Comparison of ENCODE assay signal across 8 cellular contexts in genomic region chr11:12331239-12331874, GRCh38. TPM values are rescaled to one million over a fixed set of nuclear protein-coding genes. Genes with fewer than 3 reads are reported as not detected.
A peak's percentile ranks its signal among the peaks of the same experiment; 100 is the strongest.
DNase-seq lines count a peak whose midpoint lies in the region; ATAC-seq and TF ChIP-seq lines count a peak whose summit lies in the region.

No MANE protein-coding gene starts in this region.

- H3K27me3 ChIP-seq in heart left ventricle (no peaks in the 10 kb centered on the region), psoas muscle (ENCODE audit: insufficient read depth in 3 of 3, low read length in 2 of 3) (no peaks in the 10 kb centered on the region), uterus (no peaks in the 10 kb centered on the region)

- 12 to 14% (median 13%) methylated on average over 7 of the region's 7 CpGs for WGBS in heart left ventricle, 4 donors
- WGBS in psoas muscle, 3 donors = 12 to 15% (median 14%) methylated on average over 7 of the region's 7 CpGs

- peak overlapping the region in 1 of 12 donors; percentile 73 for H3K27ac ChIP-seq in heart left ventricle
- no peak overlapping the region for H3K27ac ChIP-seq in psoas muscle
- no peak overlapping the region for H3K27ac ChIP-seq in uterus

- peaks cover 0 to 6% (median 0%) of the 10 kb centered on the region in 12 donors for H3K4me1 ChIP-seq in heart left ventricle
- no peaks in the 10 kb centered on the region for H3K4me1 ChIP-seq in psoas muscle
- H3K4me1 ChIP-seq in uterus = no peaks in the 10 kb centered on the region

- CTCF ChIA-PET in GM10248 (lab: Yijun Ruan, JAX) = interaction anchor here (0.6 to 5.4 kb wide), 32 partner anchors 10 to 1005 kb away, joined by 3 to 114 read pairs (median 4); no protein-coding TSS in a partner anchor

- peak; percentile 83 for TF ChIP-seq CTCF in GM10248 (IDR thresholded peaks at IDR 0.05; ENCODE audit: control extremely low read depth, extremely low read depth, low read depth, missing control alignments)
- TF ChIP-seq CTCF in heart left ventricle (IDR thresholded peaks at IDR 0.05) = peak; percentile 61 to 87 (median 79)
- TF ChIP-seq CTCF in psoas muscle (IDR thresholded peaks at IDR 0.05) = peak; percentile 82
- peak; percentile 75 to 91 (median 84) for TF ChIP-seq CTCF in uterus (IDR thresholded peaks at IDR 0.05)

- DNase-seq in GM10248 (ENCODE audit: extremely low spot score) (peak; percentile 47), NCI-H1105 (lab: John Stamatoyannopoulos, UW) (peak; percentile 96), heart left ventricle (peak; percentile 77 to 90 (median 79)), psoas muscle (peak; percentile 79 to 89), uterus (peak; percentile 89 to 92)
- peak; percentile 25 for DNase-seq in activated naive CD8-positive, alpha-beta T cell treated with anti-CD3 and anti-CD28 coated beads, Interleukin-2, amount 50 U/mL, for 16 hours (ENCODE audit: low read depth, low spot score)

- no peaks in the 10 kb centered on the region for H3K36me3 ChIP-seq in heart left ventricle
- no peaks in the 10 kb centered on the region for H3K36me3 ChIP-seq in psoas muscle (ENCODE audit: insufficient read depth in 1 of 2, low read depth in 1 of 2)
- H3K36me3 ChIP-seq in uterus = no peaks in the 10 kb centered on the region

- intact Hi-C loops in heart left ventricle (cut with DNase I) = loop anchor here (1.0 to 10.0 kb wide), 18 partner anchors 45 to 851 kb away; partner anchors contain the start of genes TEAD1 (in 3 of the 10) and PARVA (in 1 of the 10)
- intact Hi-C loops in psoas muscle (cut with DNase I) = loop anchor here (2.0 to 10.0 kb wide), 4 partner anchors 273 to 631 kb away; no protein-coding TSS in a partner anchor
- intact Hi-C loops in uterus (cut with DNase I; ENCODE audit: low total_unique reads) = loop anchor here (5.0 kb wide), 1 partner anchor 561 kb away; no protein-coding TSS in a partner anchor

- H3K4me3 ChIP-seq in heart left ventricle = no peak overlapping the region
- H3K4me3 ChIP-seq in psoas muscle = no peak overlapping the region
- H3K4me3 ChIP-seq in uterus = no peak overlapping the region

- H3K9me3 ChIP-seq in heart left ventricle (peaks cover 0 to 3% (median 0%) of the 10 kb centered on the region in 12 donors), psoas muscle (no peaks in the 10 kb centered on the region), uterus (no peaks in the 10 kb centered on the region)

- POLR2A ChIA-PET in GM10248 (lab: Yijun Ruan, JAX) = no interaction called here

- TF ChIP-seq POLR2A in heart left ventricle (IDR thresholded peaks at IDR 0.05) = no peak
- TF ChIP-seq POLR2A in uterus (IDR thresholded peaks at IDR 0.05) = no peak

- ATAC-seq in SK-N-SH treated with all-trans-retinoic acid at 6 μM for 48 hours (peak; percentile 93), heart left ventricle (peak; percentile 71 to 90 (median 82)), psoas muscle (peak; percentile 80 to 93 (median 84)), GM18517 (IDR thresholded peaks at IDR 0.05; ENCODE audit: unreplicated experiment) (no peak)

TF ChIP-seq in SK-N-SH treated with all-trans-retinoic acid at 6 μM for 48 hours, 23 proteins besides CTCF, POLR2A, EP300 and RAD21:
- TF ChIP-seq ZNF8 (CRISPR knock-in tag; IDR thresholded peaks at IDR 0.05) = no peak
- TF ChIP-seq POU6F1 (CRISPR knock-in tag; IDR thresholded peaks at IDR 0.05; ENCODE audit: borderline replicate concordance, low read depth) = no peak
- TF ChIP-seq ZNF565 (CRISPR knock-in tag; conservative IDR thresholded peaks at IDR 0.05; ENCODE audit: low read depth) = no peak
- no peak for TF ChIP-seq ZC3H10 (CRISPR knock-in tag; IDR thresholded peaks at IDR 0.05)
- no peak for TF ChIP-seq CSDC2 (CRISPR knock-in tag; IDR thresholded peaks at IDR 0.05)
- TF ChIP-seq TOX (CRISPR knock-in tag; IDR thresholded peaks at IDR 0.05; ENCODE audit: borderline replicate concordance) = no peak
- no peak for TF ChIP-seq TCF4 (CRISPR knock-in tag; IDR thresholded peaks at IDR 0.05; ENCODE audit: borderline replicate concordance)
- TF ChIP-seq RARB (CRISPR knock-in tag; IDR thresholded peaks at IDR 0.05) = no peak
- TF ChIP-seq CREB5 (CRISPR knock-in tag; IDR thresholded peaks at IDR 0.05; ENCODE audit: low read depth) = no peak
- no peak for TF ChIP-seq BACH2 (CRISPR knock-in tag; IDR thresholded peaks at IDR 0.05; ENCODE audit: borderline replicate concordance)
- TF ChIP-seq GLIS3 (CRISPR knock-in tag; IDR thresholded peaks at IDR 0.05) = no peak
- TF ChIP-seq CSRNP3 (CRISPR knock-in tag; IDR thresholded peaks at IDR 0.05) = no peak
- no peak for TF ChIP-seq ESRRG (CRISPR knock-in tag; IDR thresholded peaks at IDR 0.05)
- no peak for TF ChIP-seq ZFP3 (CRISPR knock-in tag; IDR thresholded peaks at IDR 0.05)

RNA-seq across cellular contexts. Expression of gene PARVA, which starts 46.0 kb away (rescaled TPM):
- total RNA-seq in heart left ventricle (10 to 100 TPM; 42.1 to 99.2 (median 69.3) TPM), psoas muscle (10 to 100 TPM in 3 of 4 donors, 1 to 10 TPM in 1; 8.3 to 22.7 (median 15.6) TPM), uterus (100 to 1,000 TPM in 1 of 4 donors, 10 to 100 TPM in 3; 52.9 to 188 (median 66.5) TPM)
- polyA plus RNA-seq in heart left ventricle (10 to 100 TPM; 22.7 to 48.3 TPM), psoas muscle (1 to 10 TPM; 4.4 to 8.5 (median 4.8) TPM)

Comparison
In these comparisons a context has a peak if more than half of its experiments do, and no peak if none do; other contexts are left out.
1. DNase-seq: peak in every context shown above with its lines; median percentile 96 in NCI-H1105; 90 in uterus; 84 in psoas muscle; 79 in heart left ventricle; 47 in GM10248; 25 in activated naive CD8-positive, alpha-beta T cell treated with anti-CD3 and anti-CD28 coated beads, Interleukin-2, amount 50 U/mL, for 16 hours.